In the genomic region with DNA sequence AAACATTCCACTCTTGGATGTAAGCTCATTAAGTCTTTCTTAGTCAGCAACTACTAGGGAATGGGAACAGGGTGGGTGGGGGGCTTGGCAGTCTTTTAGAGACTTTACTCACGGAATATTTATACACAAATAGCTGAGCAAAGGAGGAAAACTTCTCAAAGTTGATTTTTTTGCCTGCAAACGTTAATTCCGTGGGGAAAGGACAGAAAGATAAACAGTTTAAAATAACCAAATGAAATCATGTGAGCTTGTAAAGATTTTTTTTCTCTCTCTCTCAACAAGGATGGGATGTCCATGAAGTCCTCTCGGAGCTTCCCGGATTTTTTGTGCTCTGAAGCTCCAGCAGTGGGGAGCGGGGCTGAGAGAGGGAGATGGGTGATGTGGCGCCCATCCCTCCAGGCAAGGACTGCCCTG, we compare ENCODE assay signal across 21 cellular contexts. TPM values are rescaled to one million over a fixed set of nuclear protein-coding genes. Genes with fewer than 3 reads are reported as not detected.
DNase-seq lines count a peak whose midpoint lies in the region; ATAC-seq and TF ChIP-seq lines count a peak whose summit lies in the region.
"Had no signal": no experiment of that assay in that cellular context is flagged by ENCODE, and none has a peak within 500 bp of the region (broad histone marks: within the 10 kb centered on the region; RNA-seq: fewer than 3 reads in every experiment).

No MANE protein-coding gene starts in this region.

- H3K9me3 Mint-ChIP-seq in dendritic cell treated with granulocyte-macrophage colony-stimulating factor and Interleukin-4, amounts not matched to agents 40 ng/mL and 50 ng/mL, for 4 days: no peaks in the 10 kb centered on the region
- H3K9me3 Mint-ChIP-seq in osteocyte (ENCODE audit: unreplicated experiment): no peaks in the 10 kb centered on the region
- H3K9me3 Mint-ChIP-seq: activated CD4-positive, alpha-beta memory T cell treated with anti-CD3 and anti-CD28 coated beads, Interleukin-2, amount 10 ng/mL, durations not matched to agents 7 days and 5 days; activated T-cell treated with anti-CD3 and anti-CD28 coated beads, Interleukin-2, amount 50 U/mL, for 72 hours; CD4-positive, alpha-beta T cell; naive thymus-derived CD8-positive, alpha-beta T cell; T-cell had no signal

- H3K27ac Mint-ChIP-seq in dendritic cell treated with granulocyte-macrophage colony-stimulating factor and Interleukin-4, amounts not matched to agents 40 ng/mL and 50 ng/mL, for 4 days: peak overlapping the region; percentile 43
- H3K27ac Mint-ChIP-seq in osteocyte (ENCODE audit: unreplicated experiment): peak overlapping the region; percentile 89
- H3K27ac Mint-ChIP-seq: activated CD4-positive, alpha-beta memory T cell treated with anti-CD3 and anti-CD28 coated beads, Interleukin-2, amount 10 ng/mL, durations not matched to agents 7 days and 5 days; activated naive CD8-positive, alpha-beta T cell; activated T-cell treated with anti-CD3 and anti-CD28 coated beads, Interleukin-2, amount 50 U/mL, for 72 hours; CD4-positive, alpha-beta T cell; IgD-negative memory B cell; T-cell had no signal

- no peaks in the 10 kb centered on the region for H3K27me3 Mint-ChIP-seq in dendritic cell treated with granulocyte-macrophage colony-stimulating factor and Interleukin-4, amounts not matched to agents 40 ng/mL and 50 ng/mL, for 4 days
- H3K27me3 Mint-ChIP-seq in osteocyte (ENCODE audit: unreplicated experiment): no peaks in the 10 kb centered on the region
- H3K27me3 Mint-ChIP-seq: activated CD4-positive, alpha-beta memory T cell treated with anti-CD3 and anti-CD28 coated beads, Interleukin-2, amount 10 ng/mL, durations not matched to agents 7 days and 5 days; activated naive CD8-positive, alpha-beta T cell; CD4-positive, alpha-beta T cell; IgD-negative memory B cell; naive thymus-derived CD8-positive, alpha-beta T cell; T-cell had no signal

- H3K27me3 ChIP-seq in left ventricle myocardium inferior (ENCODE audit: low read depth) (no peaks in the 10 kb centered on the region), right cardiac atrium (ENCODE audit: control insufficient read depth, insufficient read depth) (no peaks in the 10 kb centered on the region)

- no peaks in the 10 kb centered on the region for H3K9me3 ChIP-seq in left ventricle myocardium inferior (replicated peaks)
- no peaks in the 10 kb centered on the region for H3K9me3 ChIP-seq in right cardiac atrium (ENCODE audit: control insufficient read depth, low read length)

- WGBS in right cardiac atrium: 60% methylated on average over 7 of the region's 7 CpGs
- 31% methylated on average over 7 of the region's 7 CpGs for WGBS in urinary bladder

- TF ChIP-seq CTCF in left ventricle myocardium inferior (IDR thresholded peaks at IDR 0.05; ENCODE audit: borderline replicate concordance) (no peak), osteocyte (IDR thresholded peaks at IDR 0.05) (no peak)

- no peaks in the 10 kb centered on the region for H3K36me3 Mint-ChIP-seq in dendritic cell treated with granulocyte-macrophage colony-stimulating factor and Interleukin-4, amounts not matched to agents 40 ng/mL and 50 ng/mL, for 4 days (ENCODE audit: low read depth)
- H3K36me3 Mint-ChIP-seq in osteocyte (ENCODE audit: unreplicated experiment): no peaks in the 10 kb centered on the region
- H3K36me3 Mint-ChIP-seq: activated naive CD8-positive, alpha-beta T cell; naive thymus-derived CD8-positive, alpha-beta T cell; T-cell had no signal

- H3K4me3 Mint-ChIP-seq in dendritic cell treated with granulocyte-macrophage colony-stimulating factor and Interleukin-4, amounts not matched to agents 40 ng/mL and 50 ng/mL, for 4 days: no peak overlapping the region
- peak overlapping the region; percentile 10 for H3K4me3 Mint-ChIP-seq in osteocyte (ENCODE audit: unreplicated experiment)
- H3K4me3 Mint-ChIP-seq: activated CD4-positive, alpha-beta memory T cell treated with anti-CD3 and anti-CD28 coated beads, Interleukin-2, amount 10 ng/mL, durations not matched to agents 7 days and 5 days; activated naive CD8-positive, alpha-beta T cell; activated T-cell treated with anti-CD3 and anti-CD28 coated beads, Interleukin-2, amount 50 U/mL, for 72 hours; CD4-positive, alpha-beta T cell; IgD-negative memory B cell; naive thymus-derived CD8-positive, alpha-beta T cell; T-cell had no signal

- ATAC-seq in right cardiac atrium (no peak), HG03571 (IDR thresholded peaks at IDR 0.05; ENCODE audit: unreplicated experiment) (no peak)
- ATAC-seq: activated T-cell treated with anti-CD3 and anti-CD28 coated beads, Interleukin-2, amount 50 U/mL, for 72 hours; naive thymus-derived CD8-positive, alpha-beta T cell; stimulated activated naive CD8-positive, alpha-beta T cell treated with anti-CD3 and anti-CD28 coated beads, Interleukin-15, Interleukin-2, amounts not matched to agents 100 U/mL and 50 U/mL, for 24 hours; T-cell had no signal

- intact Hi-C loops in left ventricle myocardium inferior (cut with micrococcal nuclease) (no loop called here), right cardiac atrium (cut with DNase I) (no loop called here)
- intact Hi-C loops in dendritic cell treated with granulocyte-macrophage colony-stimulating factor and Interleukin-4, amounts not matched to agents 40 ng/mL and 50 ng/mL, for 4 days (cut with micrococcal nuclease): no loop called here

- H3K4me1 ChIP-seq in left ventricle myocardium inferior: peaks cover 57% of the 10 kb centered on the region
- peaks cover 8% of the 10 kb centered on the region for H3K4me1 ChIP-seq in right cardiac atrium (ENCODE audit: control insufficient read depth, insufficient read depth, low read length)
- H3K4me1 ChIP-seq in urinary bladder (ENCODE audit: insufficient read depth): no peaks in the 10 kb centered on the region

- H3K36me3 ChIP-seq in left ventricle myocardium inferior (no peaks in the 10 kb centered on the region), urinary bladder (ENCODE audit: insufficient read depth) (no peaks in the 10 kb centered on the region)

- H3K27ac ChIP-seq in left ventricle myocardium inferior (replicated peaks) (peak overlapping the region; percentile 68), right cardiac atrium (ENCODE audit: low read length) (no peak overlapping the region), urinary bladder (ENCODE audit: low read depth) (peak overlapping the region; percentile 58)
- H3K27ac ChIP-seq: VCaP had no signal

- H3K4me1 Mint-ChIP-seq in dendritic cell treated with granulocyte-macrophage colony-stimulating factor and Interleukin-4, amounts not matched to agents 40 ng/mL and 50 ng/mL, for 4 days (ENCODE audit: low read depth): peaks cover 86% of the 10 kb centered on the region
- H3K4me1 Mint-ChIP-seq in osteocyte (ENCODE audit: unreplicated experiment): peaks cover 55% of the 10 kb centered on the region
- H3K4me1 Mint-ChIP-seq: activated CD4-positive, alpha-beta memory T cell treated with anti-CD3 and anti-CD28 coated beads, Interleukin-2, amount 10 ng/mL, durations not matched to agents 7 days and 5 days; IgD-negative memory B cell; T-cell had no signal

- DNase-seq in left ventricle myocardium inferior (no peak), right cardiac atrium (no peak), osteocyte (ENCODE audit: extremely low spot score, unreplicated experiment) (no peak)
- DNase-seq in effector CD4-positive, alpha-beta T cell: no peak
- DNase-seq in activated CD4-positive, alpha-beta T cell treated with anti-CD3 and anti-CD28 coated beads, Interleukin-2, amount 50 U/mL, for 48 hours: no peak
- DNase-seq: ACHN; activated CD4-positive, alpha-beta memory T cell treated with anti-CD3 and anti-CD28 coated beads, Interleukin-2, amount 10 ng/mL, durations not matched to agents 7 days and 5 days; activated T-cell treated with anti-CD3 and anti-CD28 coated beads, Interleukin-2, amount 50 U/mL, for 72 hours; CD4-positive, alpha-beta T cell; DMS79; naive thymus-derived CD8-positive, alpha-beta T cell; NCI-H2081 treated with DMSO at 0.1 percent for 48 hours; NCI-H524 treated with DMSO at 0.1 percent for 48 hours; stimulated activated naive CD8-positive, alpha-beta T cell treated with anti-CD3 and anti-CD28 coated beads, Interleukin-15, Interleukin-2, amounts not matched to agents 100 U/mL and 50 U/mL, for 24 hours; T-cell had no signal

- H3K4me3 ChIP-seq in left ventricle myocardium inferior (no peak overlapping the region), right cardiac atrium (ENCODE audit: low read length) (no peak overlapping the region), urinary bladder (ENCODE audit: low read depth, low read length) (no peak overlapping the region)

RNA-seq across cellular contexts. Expression of a gene that starts 32.2 kb away (rescaled TPM):
- total RNA-seq in left ventricle myocardium inferior: 145 TPM
- total RNA-seq in right cardiac atrium: 100 to 1,000 TPM; 123 to 227 (median 144) TPM
- 76.4 TPM for polyA plus RNA-seq in right cardiac atrium
- total RNA-seq in osteocyte: 178 and 183 TPM in 2 replicates
- 94.8 TPM for total RNA-seq in urinary bladder
- polyA plus RNA-seq in urinary bladder: 242 TPM

RNA-seq across cellular contexts. Expression of a gene that starts 54.5 kb away (rescaled TPM):
- 25.5 TPM for total RNA-seq in left ventricle myocardium inferior
- 10 to 100 TPM; 27.7 to 35.8 (median 30.8) TPM for total RNA-seq in right cardiac atrium
- polyA plus RNA-seq in right cardiac atrium: 17.9 TPM
- 58.2 and 59.6 TPM in 2 replicates for total RNA-seq in osteocyte
- 42.3 TPM for total RNA-seq in urinary bladder
- polyA plus RNA-seq in urinary bladder: 26.4 TPM
